ENCODE assay signal across 8 cellular contexts in genomic region chr16:70026165-70026854, GRCh38.
DNase-seq lines count a peak whose midpoint lies in the region; ATAC-seq and TF ChIP-seq lines count a peak whose summit lies in the region.
"Not testable (repeated sequence)": the region's sequence is repeated elsewhere in the genome, so short reads cannot be mapped to it uniquely, and the experiment has no call there.

No MANE protein-coding gene starts in this region.

- not testable (repeated sequence) for H3K27me3 Mint-ChIP-seq in GM23338 (ENCODE audit: insufficient read depth, low read depth, poor library complexity); T-cell

- POLR2A ChIA-PET in T-cell (lab: Charles Lee) = not testable (repeated sequence)

- in situ Hi-C loops in astrocyte of the cerebellum (cut with HindIII; ENCODE audit: low sequenced_read_pairs) = not testable (repeated sequence)

- not testable (repeated sequence) for H3K4me1 ChIP-seq in GM23338 (ENCODE audit: insufficient read depth); mucosa of descending colon (ENCODE audit: low read depth)

- H3K4me3 Mint-ChIP-seq in GM23338 = not testable (repeated sequence)
- H3K4me3 Mint-ChIP-seq in T-cell = peak overlapping the region; percentile 47 to 59 (median 57)

- not testable (repeated sequence) for H3K27me3 ChIP-seq in GM23338 (ENCODE audit: insufficient read depth)

- H3K36me3 ChIP-seq in GM23338 (ENCODE audit: insufficient read depth); mucosa of descending colon (ENCODE audit: low read depth): not testable (repeated sequence)

- not testable (repeated sequence) for H4K20me1 ChIP-seq in GM23338 (replicated peaks; ENCODE audit: insufficient read depth)

- H2AFZ ChIP-seq in GM23338 = not testable (repeated sequence)

- H3K36me3 Mint-ChIP-seq in GM23338 (ENCODE audit: low read depth) (peaks cover 28% of the 10 kb centered on the region), T-cell (peaks cover 24% of the 10 kb centered on the region)

- DNase-seq in AG08396 (ENCODE audit: low spot score) (peak; percentile 17), T-cell (peak; percentile 9 to 84 (median 58)), astrocyte of the cerebellum (ENCODE audit: low read depth) (peak; percentile 16), fibroblast of peridontal ligament (ENCODE audit: extremely low read depth) (peak; percentile 60), mucosa of descending colon (peak in 1 of 3 donors; percentile 16)
- DNase-seq in GM23338 (ENCODE audit: low spot score) = not testable (repeated sequence)
- peak; percentile 43 for DNase-seq in activated CD8-positive, alpha-beta memory T cell treated with anti-CD3 and anti-CD28 coated beads, Interleukin-2, amount 50 U/mL, for 1 hour (ENCODE audit: extremely low read depth)
- peak; percentile 13 for DNase-seq in stimulated activated CD8-positive, alpha-beta memory T cell treated with anti-CD3 and anti-CD28 coated beads, Interleukin-15, amount 100 ng/mL, for 1 hour (ENCODE audit: low read depth)

- not testable (repeated sequence) for H3K9me3 ChIP-seq in mucosa of descending colon

- ATAC-seq in GM23338 = not testable (repeated sequence)
- ATAC-seq in T-cell (replicated peaks in 1 of 4) (peak; percentile 96 to 100 (median 99)), mucosa of descending colon (peak; percentile 78)

- not testable (repeated sequence) for TF ChIP-seq CTCF in GM23338 (conservative IDR thresholded peaks at IDR 0.05; ENCODE audit: low read depth in 2 of 2); astrocyte of the cerebellum (IDR thresholded peaks at IDR 0.05; ENCODE audit: low read depth, low read length, missing control alignments); mucosa of descending colon (IDR thresholded peaks at IDR 0.05)

- peak overlapping the region; percentile 74 for H3K27ac Mint-ChIP-seq in GM23338
- peak overlapping the region; percentile 80 to 95 for H3K27ac Mint-ChIP-seq in T-cell

- not testable (repeated sequence) for H3K79me2 ChIP-seq in GM23338 (replicated peaks; ENCODE audit: insufficient read depth)

- not testable (repeated sequence) for H3K4me1 Mint-ChIP-seq in GM23338
- H3K4me1 Mint-ChIP-seq in T-cell = peaks cover 17 to 21% (median 20%) of the 10 kb centered on the region in 3 donors

- not testable (repeated sequence) for H3K9me2 ChIP-seq in GM23338 (ENCODE audit: insufficient read depth)

- CTCF ChIA-PET in T-cell (lab: Charles Lee) = interaction anchor here in 1 of 2 donors (0.6 kb wide), 1 partner anchor 35 kb away, joined by 3 read pairs; no protein-coding TSS in a partner anchor

- not testable (repeated sequence) for H3K4me3 ChIP-seq in GM23338; astrocyte of the cerebellum (ENCODE audit: low read depth, low read length); mucosa of descending colon

- H3F3A ChIP-seq in GM23338 (replicated peaks; ENCODE audit: low read depth) = not testable (repeated sequence)

- H3K4me2 ChIP-seq in GM23338 = not testable (repeated sequence)

- H3K9me3 Mint-ChIP-seq in GM23338, T-cell: not testable (repeated sequence)

- H3K27ac ChIP-seq in GM23338 (ENCODE audit: low read depth) = not testable (repeated sequence)

- intact Hi-C loops in mucosa of descending colon (cut with DNase I, micrococcal nuclease) = not testable (repeated sequence)
